26 cellular contexts compared by ENCODE assay signal in genomic region chr4:64079316-64079715, GRCh38.
"Had no signal": no experiment of that assay in that cellular context is flagged by ENCODE, and none has a peak within 500 bp of the region (broad histone marks: within the 10 kb centered on the region; RNA-seq: fewer than 3 reads in every experiment).

No MANE protein-coding gene starts in this region.

- DNase-seq: activated CD4-positive, alpha-beta T cell treated with anti-CD3 and anti-CD28 coated beads, Interleukin-2, amount 10 ng/mL, durations not matched to agents 7 days and 5 days; activated CD8-positive, alpha-beta memory T cell treated with anti-CD3 and anti-CD28 coated beads for 24 hours; activated CD8-positive, alpha-beta memory T cell treated with anti-CD3 and anti-CD28 coated beads, Interleukin-2, amount 50 U/mL, for 48 hours; activated effector memory CD4-positive, alpha-beta T cell treated with Interleukin-2 at 50 U/mL for 16 hours; activated naive CD4-positive, alpha-beta T cell treated with anti-CD3 and anti-CD28 coated beads, Interleukin-2, amount 10 ng/mL, durations not matched to agents 7 days and 5 days; activated naive CD8-positive, alpha-beta T cell treated with anti-CD3 and anti-CD28 coated beads, Interleukin-2, amount 50 U/mL, for 24 hours; activated T-cell treated with anti-CD3 and anti-CD28 coated beads, Interleukin-2, amount 50 U/mL, for 48 hours; anterior cingulate cortex; brain microvascular endothelial cell; heart right ventricle; mesenchymal stem cell; mucosa of descending colon; naive B cell; stimulated activated CD4-positive, alpha-beta T cell treated with anti-CD3 and anti-CD28 coated beads, Interleukin-15, amount 100 ng/mL, for 24 hours; stimulated activated CD4-positive, alpha-beta T cell treated with anti-CD3 and anti-CD28 coated beads, Interleukin-2, amount 100 ng/mL, for 48 hours; stimulated activated naive CD8-positive, alpha-beta T cell treated with anti-CD3 and anti-CD28 coated beads, Interleukin-15, amount 100 ng/mL, for 72 hours; trophoblast cell had no signal

- H3K36me3 ChIP-seq: brain microvascular endothelial cell, heart right ventricle, neural progenitor cell, prostate gland, right atrium auricular region, suprapubic skin had no signal

- H3K27me3 ChIP-seq: brain microvascular endothelial cell, heart right ventricle, neural progenitor cell, right atrium auricular region, suprapubic skin had no signal

- H3K4me3 ChIP-seq: coronary artery, heart right ventricle, mucosa of descending colon, neural progenitor cell, prostate gland, right atrium auricular region, skin epidermis, suprapubic skin had no signal

- H3K9ac ChIP-seq: neural progenitor cell had no signal

- H3K27ac ChIP-seq: brain microvascular endothelial cell, coronary artery, heart right ventricle, neural progenitor cell, prostate gland, right atrium auricular region, skin epidermis, suprapubic skin had no signal

- FAIRE-seq: endometrium had no signal

- ATAC-seq: activated CD4-positive, CD25-positive, alpha-beta regulatory T cell treated with anti-CD3 and anti-CD28 coated beads, Interleukin-2, amount 50 U/mL, for 24 hours; activated naive CD8-positive, alpha-beta T cell treated with anti-CD3 and anti-CD28 coated beads, Interleukin-2, amount 50 U/mL, for 24 hours; esophagus mucosa; heart right ventricle; mucosa of descending colon; stimulated activated naive CD8-positive, alpha-beta T cell treated with anti-CD3 and anti-CD28 coated beads, Interleukin-15, amount 100 ng/mL, for 72 hours had no signal

- H3K4me1 ChIP-seq: heart right ventricle, neural progenitor cell, prostate gland, right atrium auricular region, suprapubic skin had no signal

- H3K9me3 ChIP-seq: prostate gland, right atrium auricular region, suprapubic skin had no signal

- H2AFZ ChIP-seq: neural progenitor cell had no signal

- H3K4me2 ChIP-seq: neural progenitor cell had no signal
